ENCODE assay signal across 8 cellular contexts in genomic region chr19:45370410-45371204, GRCh38. TPM values are rescaled to one million over a fixed set of nuclear protein-coding genes. Genes with fewer than 3 reads are reported as not detected.
DNase-seq lines count a peak whose midpoint lies in the region; ATAC-seq and TF ChIP-seq lines count a peak whose summit lies in the region.

Gene ERCC2, minus strand, starts transcription at chr19:45370573. Its CDS starts 33 bp downstream, at chr19:45370540.

- H3K4me3 Mint-ChIP-seq in T-cell, result peak within 1 kb of the TSS; percentile 76 to 93 (median 91)

- peaks cover 0 to 6% of the 10 kb centered on the region in 2 donors for H3K4me1 ChIP-seq in adrenal gland (replicated peaks in 1 of 2)
- peaks cover 0 to 15% (median 6%) of the 10 kb centered on the region in 12 donors for H3K4me1 ChIP-seq in heart left ventricle
- H3K4me1 ChIP-seq in upper lobe of left lung, result peaks cover 6 to 17% (median 11%) of the 10 kb centered on the region in 4 donors

- peak within 1 kb of the TSS; percentile 79 for H3K4me3 ChIP-seq in GM12875 (ENCODE audit: low read depth, low read length)
- H3K4me3 ChIP-seq in adrenal gland, result peak within 1 kb of the TSS; percentile 5 to 98 (median 80)
- H3K4me3 ChIP-seq in heart left ventricle, result peak within 1 kb of the TSS; percentile 72 to 98 (median 88)
- H3K4me3 ChIP-seq in upper lobe of left lung, result peak within 1 kb of the TSS; percentile 84 to 99 (median 94)

- DNase-seq in NCI-H1436 treated with DMSO at 0.1 percent for 48 hours (lab: John Stamatoyannopoulos, UW) (peak; percentile 71), T-cell (peak; percentile 93 to 100 (median 99)), adrenal gland (peak; percentile 99 to 100 (median 100)), heart left ventricle (peak; percentile 99), pons (ENCODE audit: low spot score) (peak; percentile 98), upper lobe of left lung (peak; percentile 95 to 96)

- 3 to 7% (median 5%) methylated on average over 27 to 55 of the region's 55 CpGs for WGBS in adrenal gland, 4 donors
- WGBS in heart left ventricle, 4 donors, result 4 to 6% (median 4%) methylated on average over 37 to 55 of the region's 55 CpGs
- 7 to 9% methylated on average over 28 to 38 of the region's 55 CpGs for WGBS in upper lobe of left lung, 2 donors

- no peaks in the 10 kb centered on the region for H3K36me3 Mint-ChIP-seq in T-cell

- no peaks in the 10 kb centered on the region for H3K9me3 Mint-ChIP-seq in T-cell

- H3K27ac ChIP-seq in adrenal gland (peak within 1 kb of the TSS; percentile 69 to 89 (median 78)), heart left ventricle (peak within 1 kb of the TSS; percentile 41 to 86 (median 78)), upper lobe of left lung (peak within 1 kb of the TSS; percentile 76 to 82 (median 80))

- H3K4me1 Mint-ChIP-seq in T-cell, result peaks cover 4 to 15% (median 14%) of the 10 kb centered on the region in 3 donors

- TF ChIP-seq CTCF in GM12875 (IDR thresholded peaks at IDR 0.05; ENCODE audit: borderline replicate concordance, insufficient read depth, low read depth, low read length) (no peak), adrenal gland (IDR thresholded peaks at IDR 0.05) (no peak), heart left ventricle (IDR thresholded peaks at IDR 0.05) (no peak), upper lobe of left lung (IDR thresholded peaks at IDR 0.05) (no peak)

- peaks cover 0 to 3% of the 10 kb centered on the region in 2 donors for H3K27me3 Mint-ChIP-seq in T-cell

- H3K9me3 ChIP-seq in adrenal gland (replicated peaks in 1 of 3), result no peaks in the 10 kb centered on the region
- H3K9me3 ChIP-seq in heart left ventricle, result no peaks in the 10 kb centered on the region
- no peaks in the 10 kb centered on the region for H3K9me3 ChIP-seq in upper lobe of left lung

- ATAC-seq in HG02798 (IDR thresholded peaks at IDR 0.05; ENCODE audit: poor library complexity, unreplicated experiment) (peak; percentile 98), T-cell (replicated peaks in 1 of 4) (peak; percentile 98 to 99 (median 98)), heart left ventricle (peak; percentile 98 to 99 (median 98)), upper lobe of left lung (ENCODE audit: low FRiP score in 2 of 2) (peak; percentile 98 to 99)

- H3K27me3 ChIP-seq in adrenal gland, result no peaks in the 10 kb centered on the region
- no peaks in the 10 kb centered on the region for H3K27me3 ChIP-seq in heart left ventricle
- H3K27me3 ChIP-seq in upper lobe of left lung, result no peaks in the 10 kb centered on the region

- POLR2A ChIA-PET in T-cell (lab: Charles Lee), result no interaction called here

- TF ChIP-seq POLR2A in adrenal gland (IDR thresholded peaks at IDR 0.05) (peak in 1 of 2 donors; percentile 72), heart left ventricle (IDR thresholded peaks at IDR 0.05) (peak in 1 of 2 donors; percentile 41), upper lobe of left lung (IDR thresholded peaks at IDR 0.05) (peak in 1 of 4 donors; percentile 41)

- CTCF ChIA-PET in T-cell (lab: Charles Lee), result no interaction called here

- intact Hi-C loops in adrenal gland (cut with DNase I), result no loop called here
- intact Hi-C loops in heart left ventricle (cut with DNase I), result no loop called here

- H3K36me3 ChIP-seq in adrenal gland (replicated peaks in 1 of 2) (no peaks in the 10 kb centered on the region), heart left ventricle (no peaks in the 10 kb centered on the region), upper lobe of left lung (peaks cover 0 to under 1% (median 0%) of the 10 kb centered on the region in 4 donors)

- H3K27ac Mint-ChIP-seq in T-cell, result peak within 1 kb of the TSS; percentile 96 to 98

- TF ChIP-seq EP300 in upper lobe of left lung (IDR thresholded peaks at IDR 0.05), result no peak

RNA-seq across cellular contexts. Expression of gene ERCC2, which starts in this region (rescaled TPM):
- total RNA-seq in T-cell (10 to 100 TPM; 14.5 to 23.2 (median 21.3) TPM), adrenal gland (10 to 100 TPM; 17.1 to 31.9 (median 26.9) TPM), heart left ventricle (10 to 100 TPM in 8 of 9 donors, 1 to 10 TPM in 1; 9.8 to 24.1 (median 13.9) TPM), upper lobe of left lung (10 to 100 TPM in 5 of 6 donors, 1 to 10 TPM in 1; 7.4 to 19.1 (median 13.0) TPM)
- polyA plus RNA-seq in adrenal gland (10 to 100 TPM; 19.6 to 53.3 (median 31.3) TPM), heart left ventricle (1 to 10 TPM; 5.8 to 8.4 TPM)

Comparison
In these comparisons a context has a peak if more than half of its experiments do, and no peak if none do; other contexts are left out.
1. Peak in every context shown above with its lines: DNase-seq, ATAC-seq, H3K4me3 ChIP-seq and H3K27ac ChIP-seq.